7 cellular contexts compared by ENCODE assay signal in the genomic region with DNA sequence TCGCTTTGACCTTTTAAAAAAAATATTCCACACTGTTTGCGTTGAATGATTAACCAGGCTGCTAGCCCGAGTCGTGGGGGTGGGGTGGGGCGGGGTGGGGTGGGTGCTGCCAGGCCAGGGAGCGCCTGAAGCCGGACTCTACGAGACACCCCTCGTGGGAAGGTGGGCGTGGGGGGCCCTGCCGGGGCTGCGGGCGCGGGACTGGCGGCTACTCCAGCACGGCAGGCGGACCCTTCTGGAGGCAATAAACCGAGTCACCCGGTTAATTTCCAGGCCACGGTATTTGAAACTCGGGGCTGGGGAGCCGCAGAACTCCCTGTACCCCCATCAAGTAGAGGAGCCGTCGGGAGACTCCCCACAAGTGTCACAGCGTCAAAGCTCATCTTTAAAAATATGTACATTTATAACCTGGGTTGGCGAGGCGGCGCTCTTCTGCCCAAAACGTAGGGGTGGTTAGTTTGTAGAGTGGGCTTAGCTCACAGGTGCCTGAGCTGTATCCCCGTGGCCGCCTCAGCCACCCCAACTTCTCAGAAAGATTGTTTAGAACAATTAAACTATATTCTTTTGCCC. TPM values are rescaled to one million over a fixed set of nuclear protein-coding genes. Genes with fewer than 3 reads are reported as not detected.
DNase-seq lines count a peak whose midpoint lies in the region; ATAC-seq and TF ChIP-seq lines count a peak whose summit lies in the region.

No MANE protein-coding gene starts in this region.

- ATAC-seq in GM18867 (IDR thresholded peaks at IDR 0.05; ENCODE audit: unreplicated experiment) (peak; percentile 23), GM18861 (IDR thresholded peaks at IDR 0.05; ENCODE audit: unreplicated experiment) (no peak)
- peak; percentile 9 to 28 for ATAC-seq in activated T-cell treated with anti-CD3 and anti-CD28 coated beads, Interleukin-2, amount 50 U/mL, for 72 hours (replicated peaks in 1 of 2)

- H3K4me3 Mint-ChIP-seq in activated T-cell treated with anti-CD3 and anti-CD28 coated beads, Interleukin-2, amount 50 U/mL, for 72 hours: peak overlapping the region; percentile 89 to 94

- peaks cover 15% of the 10 kb centered on the region for H3K79me1 ChIP-seq in trophoblast cell (ENCODE audit: low read length)

- H3K9me3 ChIP-seq in trophoblast cell (ENCODE audit: insufficient read depth, low read depth, low read length): no peaks in the 10 kb centered on the region

- H3K4me3 ChIP-seq in fibroblast of the aortic adventitia (ENCODE audit: low read depth, low read length): peak overlapping the region; percentile 94
- peak overlapping the region; percentile 91 for H3K4me3 ChIP-seq in trophoblast cell (ENCODE audit: low read depth, low read length)

- no peak overlapping the region for H2AFZ ChIP-seq in trophoblast cell (ENCODE audit: insufficient read depth, low read length, poor library complexity)

- no peak overlapping the region for H2BK12ac ChIP-seq in trophoblast cell (ENCODE audit: low read length)

- no peak overlapping the region for H3K23ac ChIP-seq in trophoblast cell (ENCODE audit: low read length)

- peak overlapping the region; percentile 66 for H3K4me2 ChIP-seq in trophoblast cell (ENCODE audit: low read length)

- H3K4ac ChIP-seq in trophoblast cell (ENCODE audit: low read depth, low read length): peak overlapping the region; percentile 99

- H3K4me1 Mint-ChIP-seq in activated T-cell treated with anti-CD3 and anti-CD28 coated beads, Interleukin-2, amount 50 U/mL, for 72 hours (ENCODE audit: low read depth): peaks cover 40% of the 10 kb centered on the region

- no peak overlapping the region for H4K8ac ChIP-seq in trophoblast cell (ENCODE audit: low read depth, low read length)

- peaks cover 4 to 16% of the 10 kb centered on the region in 2 donors for H3K36me3 Mint-ChIP-seq in activated T-cell treated with anti-CD3 and anti-CD28 coated beads, Interleukin-2, amount 50 U/mL, for 72 hours (ENCODE audit: insufficient read depth in 2 of 2)

- no peak overlapping the region for H3K18ac ChIP-seq in trophoblast cell (ENCODE audit: low read length)

- no peak overlapping the region for H3K14ac ChIP-seq in trophoblast cell (ENCODE audit: low read length)

- no peak overlapping the region for H2BK5ac ChIP-seq in trophoblast cell (ENCODE audit: low read depth, low read length, poor library complexity)

- H4K12ac ChIP-seq in trophoblast cell (ENCODE audit: low read depth, low read length): no peak overlapping the region

- H2BK120ac ChIP-seq in trophoblast cell (ENCODE audit: insufficient read depth, low read length, poor library complexity): no peak overlapping the region

- peak overlapping the region; percentile 67 for H3K9ac ChIP-seq in trophoblast cell (ENCODE audit: low read length)

- no peaks in the 10 kb centered on the region for H3K36me3 ChIP-seq in trophoblast cell (ENCODE audit: control insufficient read depth in 1 of 2, insufficient read depth in 2 of 2, low read length in 2 of 2)

- no peak for TF ChIP-seq CTCF in fibroblast of the aortic adventitia (IDR thresholded peaks at IDR 0.05; ENCODE audit: insufficient read depth, low read length)

- no peak overlapping the region for H2AK5ac ChIP-seq in trophoblast cell (ENCODE audit: low read length)

- WGBS in trophoblast cell (ENCODE audit: extremely low coverage, insufficient coverage, insufficient read length): no CpG with 5 or more reads among the region's 31 CpGs

- DNase-seq in NCI-H2227 treated with DMSO at 0.1 percent for 48 hours (lab: John Stamatoyannopoulos, UW) (peak; percentile 7), fibroblast of the aortic adventitia (ENCODE audit: low read depth) (no peak), trophoblast cell (peak in 1 of 2 donors; percentile 34), NCI-H446 treated with DMSO at 0.1 percent for 48 hours (lab: John Stamatoyannopoulos, UW) (no peak)
- peak; percentile 57 to 58 for DNase-seq in activated T-cell treated with anti-CD3 and anti-CD28 coated beads, Interleukin-2, amount 50 U/mL, for 72 hours

- H3K79me2 ChIP-seq in trophoblast cell (ENCODE audit: control insufficient read depth, insufficient read depth, low read length, poor library complexity): peaks cover 24% of the 10 kb centered on the region

- H4K91ac ChIP-seq in trophoblast cell (ENCODE audit: low read depth, low read length): peak overlapping the region; percentile 37

- peaks cover 10 to 14% of the 10 kb centered on the region in 2 experiments for H3K4me1 ChIP-seq in trophoblast cell (ENCODE audit: control insufficient read depth in 1 of 2, insufficient read depth in 2 of 2, low read length in 2 of 2)

- H3K9me3 Mint-ChIP-seq in activated T-cell treated with anti-CD3 and anti-CD28 coated beads, Interleukin-2, amount 50 U/mL, for 72 hours: no peaks in the 10 kb centered on the region

- H3K27me3 ChIP-seq in trophoblast cell (ENCODE audit: insufficient read depth, low read length): no peaks in the 10 kb centered on the region

- peak overlapping the region; percentile 90 for H3K27ac Mint-ChIP-seq in activated T-cell treated with anti-CD3 and anti-CD28 coated beads, Interleukin-2, amount 50 U/mL, for 72 hours

- no peaks in the 10 kb centered on the region for H3K27me3 Mint-ChIP-seq in activated T-cell treated with anti-CD3 and anti-CD28 coated beads, Interleukin-2, amount 50 U/mL, for 72 hours (ENCODE audit: low read depth)

- H3K27ac ChIP-seq in trophoblast cell (ENCODE audit: low read depth, low read length): no peak overlapping the region

RNA-seq across cellular contexts. Expression of a gene that starts 1.2 kb away (rescaled TPM):
- total RNA-seq in activated T-cell treated with anti-CD3 and anti-CD28 coated beads, Interleukin-2, amount 50 U/mL, for 72 hours: 10 to 100 TPM; 46.2 to 47.2 TPM
- total RNA-seq in fibroblast of the aortic adventitia (ENCODE audit: low replicate concordance): 14.1 and 14.2 TPM in 2 replicates
- 24.8 and 26.0 TPM in 2 replicates for polyA plus RNA-seq in trophoblast cell (2013)

Comparison
In these comparisons a context has a peak if more than half of its experiments do, and no peak if none do; other contexts are left out.
1. DNase-seq: peak in NCI-H2227 treated with DMSO at 0.1 percent for 48 hours (single experiment) and activated T-cell treated with anti-CD3 and anti-CD28 coated beads, Interleukin-2, amount 50 U/mL, for 72 hours (2 of 2); none in fibroblast of the aortic adventitia (single experiment) and NCI-H446 treated with DMSO at 0.1 percent for 48 hours (single experiment).